Comparison of ENCODE assay signal across 38 cellular contexts in genomic region chr12:85993746-85994145, GRCh38.
"Had no signal": no experiment of that assay in that cellular context is flagged by ENCODE, and none has a peak within 500 bp of the region (broad histone marks: within the 10 kb centered on the region; RNA-seq: fewer than 3 reads in every experiment).

No MANE protein-coding gene starts in this region.

- H3K27me3 Mint-ChIP-seq: activated B cell treated with CpG ODN at 0.5 μM for 24 hours; activated CD4-positive, alpha-beta memory T cell treated with anti-CD3 and anti-CD28 coated beads for 36 hours; activated CD4-positive, alpha-beta T cell treated with anti-CD3 and anti-CD28 coated beads, Interleukin-2, amount 10 ng/mL, durations not matched to agents 24 days and 14 days; activated naive CD8-positive, alpha-beta T cell treated with anti-CD3 and anti-CD28 coated beads for 36 hours; activated T-helper 17 cell treated with anti-CD3 and anti-CD28 coated beads, Interleukin-2, amount 50 U/mL, for 72 hours had no signal

- H3K36me3 ChIP-seq: adrenal gland, brain microvascular endothelial cell, breast epithelium had no signal

- H3K4me3 Mint-ChIP-seq: activated B cell treated with CpG ODN at 0.5 μM for 24 hours; activated CD4-positive, alpha-beta memory T cell treated with anti-CD3 and anti-CD28 coated beads for 36 hours; activated CD4-positive, alpha-beta T cell treated with anti-CD3 and anti-CD28 coated beads, Interleukin-2, amount 10 ng/mL, durations not matched to agents 24 days and 14 days; activated CD8-positive, alpha-beta T cell treated with anti-CD3 and anti-CD28 coated beads, Interleukin-2, amount 10 ng/mL, durations not matched to agents 7 days and 5 days; activated naive CD4-positive, alpha-beta T cell treated with anti-CD3 and anti-CD28 coated beads for 36 hours; activated naive CD8-positive, alpha-beta T cell treated with anti-CD3 and anti-CD28 coated beads for 36 hours; activated T-cell treated with anti-CD3 and anti-CD28 coated beads, Interleukin-2, amount 50 U/mL, for 4 hours; activated T-cell treated with anti-CD3 and anti-CD28 coated beads, Interleukin-2, amount 50 U/mL, for 72 hours; activated T-helper 1 cell treated with anti-CD3 and anti-CD28 coated beads, Interleukin-12 subunit alpha, Interleukin-12 subunit beta, Interleukin-2, Interleukin-4 antibody, amounts not matched to agents 30 ng/mL and 10 ng/mL and 1 ng/mL, durations not matched to agents 14 hours and 24 hours and 36 hours; activated T-helper 17 cell treated with anti-CD3 and anti-CD28 coated beads, Interleukin-2, amount 50 U/mL, for 72 hours; T-helper 1 cell treated with Interleukin-12 subunit alpha and Interleukin-12 subunit beta and Interleukin-4 antibody, amounts not matched to agents 30 μg/mL and 1 μg/mL, for 36 hours; T-helper 2 cell treated with Interferon-gamma antibody and Interleukin-4, amounts not matched to agents 5 μg/mL and 100 μg/mL, for 36 hours had no signal

- H3K4me1 Mint-ChIP-seq: activated B cell treated with CpG ODN at 0.5 μM for 24 hours; activated CD4-positive, alpha-beta T cell treated with anti-CD3 and anti-CD28 coated beads, Interleukin-2, amount 10 ng/mL, durations not matched to agents 24 days and 14 days; activated naive CD8-positive, alpha-beta T cell treated with anti-CD3 and anti-CD28 coated beads for 36 hours; activated T-helper 17 cell treated with anti-CD3 and anti-CD28 coated beads, Interleukin-2, amount 50 U/mL, for 72 hours had no signal

- H3K27me3 ChIP-seq: adrenal gland, body of pancreas, brain microvascular endothelial cell, breast epithelium had no signal

- H3K27ac Mint-ChIP-seq: activated B cell treated with CpG ODN at 0.5 μM for 24 hours; activated CD4-positive, alpha-beta memory T cell treated with anti-CD3 and anti-CD28 coated beads for 36 hours; activated CD4-positive, alpha-beta T cell treated with anti-CD3 and anti-CD28 coated beads, Interleukin-2, amount 10 ng/mL, durations not matched to agents 24 days and 14 days; activated CD8-positive, alpha-beta T cell treated with anti-CD3 and anti-CD28 coated beads, Interleukin-2, amount 10 ng/mL, durations not matched to agents 7 days and 5 days; activated naive CD4-positive, alpha-beta T cell treated with anti-CD3 and anti-CD28 coated beads for 36 hours; activated naive CD4-positive, alpha-beta T cell treated with anti-CD3 and anti-CD28 coated beads, Interleukin-2, amount 50 U/mL, for 72 hours; activated naive CD8-positive, alpha-beta T cell treated with anti-CD3 and anti-CD28 coated beads for 36 hours; activated T-cell treated with anti-CD3 and anti-CD28 coated beads, Interleukin-2, amount 50 U/mL, for 72 hours; activated T-helper 1 cell treated with anti-CD3 and anti-CD28 coated beads, Interleukin-12 subunit alpha, Interleukin-12 subunit beta, Interleukin-2, Interleukin-4 antibody, amounts not matched to agents 30 ng/mL and 10 ng/mL and 1 ng/mL, durations not matched to agents 14 hours and 24 hours and 36 hours; activated T-helper 17 cell treated with anti-CD3 and anti-CD28 coated beads, Interleukin-2, amount 50 U/mL, for 72 hours; T-helper 1 cell treated with Interleukin-12 subunit alpha and Interleukin-12 subunit beta and Interleukin-4 antibody, amounts not matched to agents 30 μg/mL and 1 μg/mL, for 36 hours; T-helper 2 cell treated with Interferon-gamma antibody and Interleukin-4, amounts not matched to agents 5 μg/mL and 100 μg/mL, for 36 hours had no signal

- H3K36me3 Mint-ChIP-seq: activated CD4-positive, alpha-beta memory T cell treated with anti-CD3 and anti-CD28 coated beads for 36 hours; activated naive CD8-positive, alpha-beta T cell treated with anti-CD3 and anti-CD28 coated beads for 36 hours had no signal

- H3K4me1 ChIP-seq: adrenal gland, body of pancreas, breast epithelium had no signal

- FAIRE-seq: astrocyte, TTC549 had no signal

- H3K27ac ChIP-seq: adrenal gland, body of pancreas, brain microvascular endothelial cell, breast epithelium, VCaP had no signal

- H3K4me3 ChIP-seq: adrenal gland, body of pancreas, breast epithelium had no signal

- ATAC-seq: activated CD8-positive, alpha-beta T cell treated with anti-CD3 and anti-CD28 coated beads, Interleukin-2, amount 10 ng/mL, durations not matched to agents 7 days and 5 days; activated naive CD4-positive, alpha-beta T cell treated with anti-CD3 and anti-CD28 coated beads, Interleukin-2, amount 50 U/mL, for 72 hours; activated T-cell treated with anti-CD3 and anti-CD28 coated beads, Interleukin-2, amount 50 U/mL, for 4 hours; activated T-cell treated with anti-CD3 and anti-CD28 coated beads, Interleukin-2, amount 50 U/mL, for 72 hours; activated T-helper 17 cell treated with anti-CD3 and anti-CD28 coated beads, Interleukin-2, amount 50 U/mL, for 72 hours; body of pancreas had no signal

- DNase-seq: activated B cell treated with CpG ODN at 0.5 μM for 24 hours; activated CD4-positive, alpha-beta memory T cell treated with anti-CD3 and anti-CD28 coated beads for 36 hours; activated CD4-positive, alpha-beta T cell treated with anti-CD3 and anti-CD28 coated beads for 4 hours; activated CD4-positive, alpha-beta T cell treated with anti-CD3 and anti-CD28 coated beads, Interleukin-2, amount 10 ng/mL, durations not matched to agents 24 days and 14 days; activated CD4-positive, alpha-beta T cell treated with anti-CD3 and anti-CD28 coated beads, Interleukin-2, amount 50 U/mL, for 1 hour; activated CD4-positive, alpha-beta T cell treated with anti-CD3 and anti-CD28 coated beads, Interleukin-2, amount 50 U/mL, for 4 hours; activated CD4-positive, CD25-positive, alpha-beta regulatory T cell treated with anti-CD3 and anti-CD28 coated beads, Interleukin-2, amount 50 U/mL, for 72 hours; activated CD8-positive, alpha-beta memory T cell treated with anti-CD3 and anti-CD28 coated beads for 24 hours; activated CD8-positive, alpha-beta memory T cell treated with anti-CD3 and anti-CD28 coated beads, Interleukin-2, amount 50 U/mL, for 4 hours; activated CD8-positive, alpha-beta T cell treated with anti-CD3 and anti-CD28 coated beads, Interleukin-2, amount 10 ng/mL, durations not matched to agents 7 days and 5 days; activated effector memory CD4-positive, alpha-beta T cell treated with anti-CD3 and anti-CD28 coated beads, Interleukin-2, amount 50 U/mL, for 16 hours; activated gamma-delta T cell treated with Interleukin-2 at 50 U/mL for 16 hours; activated naive CD4-positive, alpha-beta T cell; activated naive CD4-positive, alpha-beta T cell treated with anti-CD3 and anti-CD28 coated beads for 36 hours; activated naive CD4-positive, alpha-beta T cell treated with anti-CD3 and anti-CD28 coated beads, Interleukin-2, amount 50 U/mL, for 16 hours; activated naive CD8-positive, alpha-beta T cell treated with anti-CD3 and anti-CD28 coated beads for 36 hours; activated T-cell treated with anti-CD3 and anti-CD28 coated beads for 4 hours; activated T-cell treated with anti-CD3 and anti-CD28 coated beads, Interleukin-2, amount 50 U/mL, for 1 hour; activated T-cell treated with anti-CD3 and anti-CD28 coated beads, Interleukin-2, amount 50 U/mL, for 4 hours; activated T-cell treated with anti-CD3 and anti-CD28 coated beads, Interleukin-2, amount 50 U/mL, for 72 hours; adrenal gland; amniotic stem cell; aorta; body of pancreas; brain microvascular endothelial cell; central memory CD4-positive, alpha-beta T cell; T-helper 1 cell; T-helper 2 cell; T-helper 9 cell had no signal
